8 cellular contexts compared by ENCODE assay signal in genomic region chr3:128123538-128124368, GRCh38. TPM values are rescaled to one million over a fixed set of nuclear protein-coding genes. Genes with fewer than 3 reads are reported as not detected.
DNase-seq lines count a peak whose midpoint lies in the region; ATAC-seq and TF ChIP-seq lines count a peak whose summit lies in the region.

TSS of gene RUVBL1 (minus strand) at chr3:128123812. CDS start at chr3:128123724, 88 bp downstream.

- H3K4me1 ChIP-seq in heart right ventricle (peaks cover 0 to 19% (median 12%) of the 10 kb centered on the region in 9 donors), upper lobe of right lung (peaks cover 9% of the 10 kb centered on the region)

- H3K36me3 ChIP-seq in heart right ventricle (peaks cover 0 to 5% (median 0%) of the 10 kb centered on the region in 9 donors), upper lobe of right lung (no peaks in the 10 kb centered on the region)

- H3K27me3 ChIP-seq in heart right ventricle (no peaks in the 10 kb centered on the region), upper lobe of right lung (no peaks in the 10 kb centered on the region)

- in situ Hi-C loops in GM13976 (cut with MboI; ENCODE audit: low sequenced_read_pairs, unreplicated experiment): no loop called here

- DNase-seq in GM13976 (ENCODE audit: low spot score) (peak; percentile 99), NCI-H146 treated with DMSO at 0.1 percent for 48 hours (lab: John Stamatoyannopoulos, UW; ENCODE audit: unreplicated experiment) (peak; percentile 100), amniotic epithelial cell (ENCODE audit: low read depth) (peak; percentile 98), heart right ventricle (peak; percentile 97 to 98), posterior vena cava (ENCODE audit: low spot score) (peak; percentile 100), upper lobe of right lung (peak; percentile 99)

- H3K4me3 ChIP-seq in heart right ventricle (peak within 1 kb of the TSS; percentile 64 to 96 (median 82)), upper lobe of right lung (peak within 1 kb of the TSS; percentile 95)

- intact Hi-C loops in T-helper 1 cell treated with Interleukin-12 subunit alpha and Interleukin-12 subunit beta and Interleukin-4 antibody, amounts not matched to agents 30 ng/mL and 1 ng/mL, for 36 hours (cut with micrococcal nuclease): loop anchor here (1.0 to 10.0 kb wide), 14 partner anchors 10 to 1419 kb away; partner anchors contain the start of genes ABTB1, ACAD9, CHCHD6 and COPG1
- intact Hi-C loops in heart right ventricle (cut with DNase I): loop anchor here in 2 of 10 donors (1.0 to 2.0 kb wide), 2 partner anchors 29 to 30 kb away; partner anchors contain the start of gene EEFSEC (in 2 of the 2)
- intact Hi-C loops in posterior vena cava (cut with DNase I): no loop called here
- intact Hi-C loops in upper lobe of right lung (cut with DNase I): no loop called here

- WGBS in heart right ventricle, 2 donors: 2% methylated on average over 47 of the region's 47 CpGs

- TF ChIP-seq CTCF in GM13976 (IDR thresholded peaks at IDR 0.05; ENCODE audit: borderline replicate concordance, control extremely low read depth, extremely low read depth, insufficient read depth, missing control alignments) (no peak), heart right ventricle (IDR thresholded peaks at IDR 0.05) (no peak), upper lobe of right lung (IDR thresholded peaks at IDR 0.05) (no peak)

- ATAC-seq in HG02870 (IDR thresholded peaks at IDR 0.05; ENCODE audit: unreplicated experiment) (peak; percentile 98), heart right ventricle (peak; percentile 100), upper lobe of right lung (peak; percentile 100)

- peak within 1 kb of the TSS; percentile 9 to 88 (median 82) for H3K27ac ChIP-seq in heart right ventricle
- peak within 1 kb of the TSS; percentile 85 for H3K27ac ChIP-seq in upper lobe of right lung

- H3K9me3 ChIP-seq in heart right ventricle (peaks cover 0 to 3% (median 0%) of the 10 kb centered on the region in 11 donors), upper lobe of right lung (no peaks in the 10 kb centered on the region)

RNA-seq across cellular contexts. Expression of gene RUVBL1, which starts in this region (rescaled TPM):
- 58.3 and 58.8 TPM in 2 replicates for total RNA-seq in T-helper 1 cell treated with Interleukin-12 subunit alpha and Interleukin-12 subunit beta and Interleukin-4 antibody, amounts not matched to agents 30 ng/mL and 1 ng/mL, for 36 hours
- 10 to 100 TPM; 23.5 to 34.4 (median 25.6) TPM for total RNA-seq in heart right ventricle
- polyA plus RNA-seq in heart right ventricle: 10 to 100 TPM in 1 of 2 donors, 1 to 10 TPM in 1; 9.4 to 38.5 TPM
- 10 to 100 TPM; 18.4 to 19.0 TPM for total RNA-seq in posterior vena cava
- total RNA-seq in upper lobe of right lung: 17.0 TPM

Comparison
In these comparisons a context has a peak if more than half of its experiments do, and no peak if none do; other contexts are left out.
1. Peak in every context shown above with its lines: DNase-seq, ATAC-seq, H3K4me3 ChIP-seq and H3K27ac ChIP-seq.